ENCODE assay signal across 18 cellular contexts in the genomic region with DNA sequence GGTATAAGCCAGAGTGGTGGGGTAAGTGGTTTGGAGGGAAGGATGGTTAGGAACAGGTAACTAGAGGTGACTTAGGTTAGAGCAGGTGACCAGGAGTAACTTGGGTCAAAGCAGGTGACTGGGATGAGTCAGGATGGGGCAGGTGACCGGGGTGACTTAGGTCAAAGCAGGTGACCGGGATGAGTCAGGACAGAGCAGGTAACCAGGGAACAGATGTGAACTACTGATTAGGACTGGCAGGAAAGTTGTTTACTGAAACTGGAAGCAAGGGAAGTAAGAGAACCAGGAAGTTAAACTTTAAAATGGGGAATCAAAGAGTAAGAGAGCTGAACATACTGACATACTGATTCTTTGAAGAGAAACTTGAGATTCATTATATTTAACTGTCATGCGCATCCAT. TPM values are rescaled to one million over a fixed set of nuclear protein-coding genes. Genes with fewer than 3 reads are reported as not detected.
DNase-seq lines count a peak whose midpoint lies in the region; ATAC-seq, FAIRE-seq and TF ChIP-seq lines count a peak whose summit lies in the region.
"Had no signal": no experiment of that assay in that cellular context is flagged by ENCODE, and none has a peak within 500 bp of the region (broad histone marks: within the 10 kb centered on the region; RNA-seq: fewer than 3 reads in every experiment).

No MANE protein-coding gene starts in this region.

- H2BK15ac ChIP-seq in mesendoderm (replicated peaks; ENCODE audit: low read depth) (no peak overlapping the region), mesenchymal stem cell (ENCODE audit: low read depth, poor library complexity, severe bottlenecking) (no peak overlapping the region)

- no peak overlapping the region for H3K14ac ChIP-seq in mesenchymal stem cell (ENCODE audit: low read length in 2 of 2)

- H3K4ac ChIP-seq in mesendoderm (ENCODE audit: low read depth, low read length) (no peak overlapping the region), mesenchymal stem cell (ENCODE audit: low read depth in 1 of 2, low read length in 2 of 2) (no peak overlapping the region)

- no peak overlapping the region for H2BK5ac ChIP-seq in mesendoderm (ENCODE audit: low read length)
- H2BK5ac ChIP-seq in mesenchymal stem cell (ENCODE audit: low read depth, low read length, poor library complexity, severe bottlenecking): no peak overlapping the region

- no peak overlapping the region for H3K9ac ChIP-seq in K562 (ENCODE audit: insufficient read depth in 1 of 2, low read depth in 2 of 2, low read length in 2 of 2)
- H3K9ac ChIP-seq in mesendoderm (ENCODE audit: low read length): no peak overlapping the region
- H3K9ac ChIP-seq in mesenchymal stem cell (ENCODE audit: low read length): no peak overlapping the region

- H2BK120ac ChIP-seq in mesendoderm (ENCODE audit: low read depth, low read length) (no peak overlapping the region), mesenchymal stem cell (ENCODE audit: low read depth, low read length) (no peak overlapping the region)

- in situ Hi-C loops in K562 (cut with MboI): no loop called here
- in situ Hi-C loops in transverse colon (cut with MboI; ENCODE audit: low pct_ligation_motif_present in 1 of 4, low pct_unique_long_range_greater_than_20kb in 1 of 4, low sequenced_read_pairs in 3 of 4): no loop called here

- TF ChIP-seq POLR2A in K562 (conservative IDR thresholded peaks at IDR 0.05) (no peak), transverse colon (IDR thresholded peaks at IDR 0.05) (no peak)

- H2AK5ac ChIP-seq in mesendoderm (ENCODE audit: low read length) (no peak overlapping the region), mesenchymal stem cell (ENCODE audit: low read length, severe bottlenecking) (no peak overlapping the region)

- H3K18ac ChIP-seq in mesendoderm (ENCODE audit: low read length): no peak overlapping the region
- H3K18ac ChIP-seq in mesenchymal stem cell (ENCODE audit: low read depth in 1 of 2, low read length in 2 of 2): no peak overlapping the region

- WGBS in K562 (ENCODE audit: insufficient coverage, low coverage, missing lambda C conversion rate): 23% methylated on average over 3 of the region's 3 CpGs
- WGBS in transverse colon (ENCODE audit: low coverage in 1 of 2), 2 donors: 61 to 78% methylated on average over 3 of the region's 3 CpGs
- no CpG with 5 or more reads among the region's 3 CpGs for WGBS in mesendoderm (ENCODE audit: extremely low coverage, insufficient coverage, low lambda C conversion rate)
- 80% methylated on average over 3 of the region's 3 CpGs for WGBS in mesenchymal stem cell

- H3K79me2 ChIP-seq in K562 (ENCODE audit: control insufficient read depth, insufficient read depth, low read length) (no peaks in the 10 kb centered on the region), mesendoderm (ENCODE audit: control insufficient read depth, insufficient read depth, low read length) (no peaks in the 10 kb centered on the region)

- H3K36me3 ChIP-seq in K562 (ENCODE audit: control insufficient read depth, insufficient read depth, low read length) (no peaks in the 10 kb centered on the region), transverse colon (no peaks in the 10 kb centered on the region), mesendoderm (ENCODE audit: control insufficient read depth, insufficient read depth, low read length) (no peaks in the 10 kb centered on the region), mesenchymal stem cell (ENCODE audit: control insufficient read depth in 1 of 2, insufficient read depth in 2 of 2, low read depth in 1 of 2, low read length in 2 of 2) (no peaks in the 10 kb centered on the region)
- H3K36me3 ChIP-seq: SJCRH30 had no signal

- H3K23ac ChIP-seq in mesendoderm (ENCODE audit: low read length) (no peak overlapping the region), mesenchymal stem cell (ENCODE audit: low read length in 2 of 2) (no peak overlapping the region)

- H3K56ac ChIP-seq in mesendoderm (ENCODE audit: low read length): no peak overlapping the region

- H4K20me1 ChIP-seq in K562 (replicated peaks; ENCODE audit: control insufficient read depth, insufficient read depth, low read length): no peaks in the 10 kb centered on the region

- FAIRE-seq in K562 (lab: Jason Lieb, UNC): no peak
- FAIRE-seq: A549 had no signal

- H3K9me3 ChIP-seq in K562 (replicated peaks; ENCODE audit: control insufficient read depth, insufficient read depth, low read depth, low read length): 0 out of 2 replicates have a peak, but pooled peaks cover 2% of the 10 kb centered on the region
- peaks cover 0 to 5% of the 10 kb centered on the region in 2 donors for H3K9me3 ChIP-seq in transverse colon
- H3K9me3 ChIP-seq in mesenchymal stem cell (ENCODE audit: control insufficient read depth, low read length): peaks cover 3% of the 10 kb centered on the region
- H3K9me3 ChIP-seq: A549, SJCRH30 had no signal

- TF ChIP-seq EP300 in K562 (IDR thresholded peaks at IDR 0.05; ENCODE audit: low read length): no peak
- TF ChIP-seq EP300 in transverse colon (IDR thresholded peaks at IDR 0.05; ENCODE audit: low read depth): no peak

- H3K4me2 ChIP-seq in K562 (ENCODE audit: insufficient read depth, low read length) (no peak overlapping the region), mesendoderm (ENCODE audit: low read length) (no peak overlapping the region), mesenchymal stem cell (ENCODE audit: low read length, poor library complexity, severe bottlenecking) (no peak overlapping the region)
- H3K4me2 ChIP-seq: A549 had no signal

- H4K91ac ChIP-seq in mesenchymal stem cell (ENCODE audit: low read length): no peak overlapping the region

- H3K4me1 ChIP-seq in K562 (replicated peaks in 1 of 2; ENCODE audit: control insufficient read depth in 2 of 2, insufficient read depth in 2 of 2, low read length in 2 of 2) (no peaks in the 10 kb centered on the region), transverse colon (peaks cover 0 to 16% (median 6%) of the 10 kb centered on the region in 4 donors), mesendoderm (ENCODE audit: control insufficient read depth, low read depth, low read length) (no peaks in the 10 kb centered on the region), mesenchymal stem cell (ENCODE audit: control insufficient read depth, insufficient read depth, low read depth, low read length) (no peaks in the 10 kb centered on the region)
- H3K4me1 ChIP-seq: A549 had no signal

- H3K9me1 ChIP-seq in K562 (ENCODE audit: control insufficient read depth, insufficient read depth, low read length): no peaks in the 10 kb centered on the region

- POLR2A ChIA-PET in K562 (lab: Yijun Ruan, JAX): no interaction called here

- CTCF ChIA-PET in K562 (lab: Yijun Ruan, JAX; ENCODE audit: low intra/inter-chr PET ratio): no interaction called here

- H4K5ac ChIP-seq in mesendoderm (ENCODE audit: low read length): no peak overlapping the region

- no peaks in the 10 kb centered on the region for H3K79me1 ChIP-seq in mesendoderm (ENCODE audit: low read length)
- H3K79me1 ChIP-seq in mesenchymal stem cell (replicated peaks; ENCODE audit: low read length, poor library complexity, severe bottlenecking): no peaks in the 10 kb centered on the region

- H2BK12ac ChIP-seq in mesenchymal stem cell (ENCODE audit: low read length in 2 of 2): no peak overlapping the region

- ATAC-seq in K562 (no peak), left colon (peak; percentile 54)
- ATAC-seq: A549 had no signal

- no peak overlapping the region for H3K4me3 ChIP-seq in K562
- no peak overlapping the region for H3K4me3 ChIP-seq in transverse colon
- no peak overlapping the region for H3K4me3 ChIP-seq in mesendoderm (ENCODE audit: low read length)
- H3K4me3 ChIP-seq in mesenchymal stem cell (ENCODE audit: insufficient read depth in 1 of 2, low read depth in 1 of 2, low read length in 2 of 2): no peak overlapping the region
- H3K4me3 ChIP-seq: A549, SJCRH30 had no signal

- H4K8ac ChIP-seq in mesendoderm (ENCODE audit: low read depth, low read length) (no peak overlapping the region), mesenchymal stem cell (ENCODE audit: low read length) (no peak overlapping the region)

- DNase-seq in DMS53 treated with DMSO at 0.1 percent for 48 hours (lab: John Stamatoyannopoulos, UW; ENCODE audit: unreplicated experiment) (peak; percentile 47), K562 (ENCODE audit: extremely low read depth in 1 of 4, low spot score in 3 of 4) (no peak), left colon (peak in 1 of 2 donors; percentile 49), transverse colon (peak; percentile 39), MV-4-11 (lab: John Stamatoyannopoulos, UW) (no peak), mesendoderm (no peak), mesenchymal stem cell (no peak)
- DNase-seq: CD4-positive, alpha-beta memory T cell; DMS79; H7; NCI-H187; NCI-H226; NCI-H524; NCI-H82; SJCRH30 had no signal

- intact Hi-C loops in K562 (cut with micrococcal nuclease): no loop called here
- intact Hi-C loops in left colon (cut with DNase I, micrococcal nuclease): no loop called here
- intact Hi-C loops in transverse colon (cut with DNase I; ENCODE audit: low total_unique reads): no loop called here

- BruUV-seq in K562 (replicated peaks; lab: Mats Ljungman, UMichigan): no TSS peak

- no peak for TF ChIP-seq CTCF in K562 (IDR thresholded peaks at IDR 0.05 in 2 of 3, conservative IDR thresholded peaks at IDR 0.05 in 1 of 3; ENCODE audit: insufficient read depth in 2 of 3, low read depth in 1 of 3, low read length in 3 of 3)
- TF ChIP-seq CTCF in transverse colon (IDR thresholded peaks at IDR 0.05): no peak

- no peaks in the 10 kb centered on the region for H3K27me3 ChIP-seq in K562 (ENCODE audit: control insufficient read depth in 2 of 2, insufficient read depth in 2 of 2, low read length in 2 of 2)
- H3K27me3 ChIP-seq in transverse colon: no peaks in the 10 kb centered on the region
- no peaks in the 10 kb centered on the region for H3K27me3 ChIP-seq in mesendoderm (ENCODE audit: insufficient read depth, low read length, poor library complexity)
- H3K27me3 ChIP-seq in mesenchymal stem cell (ENCODE audit: control insufficient read depth in 1 of 2, insufficient read depth in 1 of 2, low read length in 2 of 2): no peaks in the 10 kb centered on the region
- H3K27me3 ChIP-seq: SJCRH30 had no signal

- H2AFZ ChIP-seq in K562 (ENCODE audit: low read depth, low read length) (no peak overlapping the region), mesenchymal stem cell (ENCODE audit: low read depth, low read length) (no peak overlapping the region)

- H3K27ac ChIP-seq in K562 (ENCODE audit: extremely low read depth, low read depth, low read length) (no peak overlapping the region), transverse colon (peak overlapping the region in 2 of 4 donors; percentile 8 to 21), mesendoderm (ENCODE audit: low read depth, low read length) (no peak overlapping the region), mesenchymal stem cell (ENCODE audit: low read length, poor library complexity, severe bottlenecking) (no peak overlapping the region)
- H3K27ac ChIP-seq: A549, RWPE1, SJCRH30 had no signal

- TF ChIP-seq RAD21 in K562 (CRISPR knock-in tag; conservative IDR thresholded peaks at IDR 0.05 in 1 of 2, IDR thresholded peaks at IDR 0.05 in 1 of 2): no peak

RNA-seq across cellular contexts. Expression of a gene that starts 57.4 kb away (rescaled TPM):
- not detected in 2 replicates for total RNA-seq in K562 (2011; cell fraction: chromatin; rRNA removed; ENCODE audit: low replicate concordance)
- not detected in 2 replicates for total RNA-seq in K562 (2011; cell fraction: nucleolus; rRNA removed)
- total RNA-seq in K562 (2011; cell fraction: nucleoplasm; rRNA removed): not detected in 2 replicates
- total RNA-seq in K562 (2014; rRNA removed) (not detected in 2 replicates), K562 (2014; rRNA removed; fragmentation: Illumina TruSeq; extraction: Trizol) (not detected in 2 replicates), K562 (2015; rRNA removed; fragmentation: Illumina TruSeq; extraction: Trizol) (not detected in 2 replicates), K562 (2021) (not detected in 2 replicates), left colon (not detected), transverse colon (not detected)
- polyA plus RNA-seq in K562 (2011; rRNA removed) (not detected in 2 replicates), K562 (2014; fragmentation: Illumina TruSeq; extraction: Trizol) (not detected in 2 replicates), K562 (2014; fragmentation: Nextera tagmentation; extraction: Ambion mirVana) (not detected), K562 (2014; rRNA removed) (not detected in 2 replicates)
- not detected in 2 replicates for polyA plus RNA-seq in K562 (2011; cell fraction: cytosol; rRNA removed)
- polyA plus RNA-seq in K562 (2011; cell fraction: nucleus; rRNA removed): not detected in 2 replicates
- polyA plus RNA-seq in K562 (2012): not detected in 2 replicates
- polyA minus RNA-seq in K562 (2011; rRNA and poly(A)+ RNA removed): not detected in 2 replicates
- not detected in 2 replicates for polyA minus RNA-seq in K562 (2011; cell fraction: cytosol; rRNA and poly(A)+ RNA removed)
- not detected in 2 replicates for polyA minus RNA-seq in K562 (2011; cell fraction: nucleus; rRNA and poly(A)+ RNA removed)
- polyA plus RNA-seq in mesendoderm (2013, experiment 1 of 2): not detected
- not detected for polyA plus RNA-seq in mesendoderm (2013, experiment 2 of 2)
- polyA plus RNA-seq in mesenchymal stem cell (2013, experiment 1 of 2): not detected
- not detected for polyA plus RNA-seq in mesenchymal stem cell (2013, experiment 2 of 2)
- total RNA-seq: CD4-positive, alpha-beta memory T cell; H7; SJCRH30 had no signal
- polyA plus RNA-seq: A549; BJ; CD4-positive, alpha-beta memory T cell had no signal

Comparison
In these comparisons a context has a peak if more than half of its experiments do, and no peak if none do; other contexts are left out.
1. DNase-seq: peak in DMS53 treated with DMSO at 0.1 percent for 48 hours (single experiment) and transverse colon (single experiment); none in K562 (0 of 4), MV-4-11 (single experiment), mesendoderm (single experiment) and mesenchymal stem cell (single experiment).